In genomic region chr22:50269573-50270301, GRCh38 we compare ENCODE assay signal across 6 cellular contexts. TPM values are rescaled to one million over a fixed set of nuclear protein-coding genes. Genes with fewer than 3 reads are reported as not detected.
DNase-seq lines count a peak whose midpoint lies in the region; ATAC-seq, FAIRE-seq and TF ChIP-seq lines count a peak whose summit lies in the region.

No MANE protein-coding gene starts in this region.

- no peak overlapping the region for H3K14ac ChIP-seq in neuronal stem cell (ENCODE audit: low read length)

- peaks cover 25 to 26% of the 10 kb centered on the region in 2 donors for H3K4me1 ChIP-seq in neuronal stem cell (ENCODE audit: control insufficient read depth in 2 of 2, insufficient read depth in 1 of 2, low read depth in 1 of 2, low read length in 2 of 2)

- H3K4me3 ChIP-seq in brain microvascular endothelial cell (ENCODE audit: low read depth, low read length) (peak overlapping the region; percentile 43), neuronal stem cell (ENCODE audit: low read length in 2 of 2) (peak overlapping the region; percentile 67 to 71)

- WGBS in neuronal stem cell (ENCODE audit: extremely low coverage in 2 of 2, insufficient read length in 2 of 2, insufficient replicate concordance in 1 of 2), 2 donors = no CpG with 5 or more reads among the region's 56 CpGs

- TF ChIP-seq CTCF in brain microvascular endothelial cell (IDR thresholded peaks at IDR 0.05; ENCODE audit: low read depth, low read length, missing control alignments) = no peak

- H2BK12ac ChIP-seq in neuronal stem cell (ENCODE audit: low read length) = peak overlapping the region; percentile 77

- peak overlapping the region; percentile 69 for H3K4me2 ChIP-seq in neuronal stem cell (ENCODE audit: insufficient read depth, low read length, poor library complexity, severe bottlenecking)

- H3K27me3 ChIP-seq in brain microvascular endothelial cell (replicated peaks) (no peaks in the 10 kb centered on the region), neuronal stem cell (ENCODE audit: control insufficient read depth in 3 of 3, insufficient read depth in 3 of 3, low read depth in 1 of 3, low read length in 3 of 3) (peaks cover 0 to 9% (median 0%) of the 10 kb centered on the region in 3 experiments)

- in situ Hi-C loops in brain microvascular endothelial cell (cut with HindIII; ENCODE audit: low pct_ligation_motif_present, low sequenced_read_pairs) = no loop called here

- no peak for FAIRE-seq in RCC 7860 (lab: Jason Lieb, UNC)

- no peak overlapping the region for H3K9ac ChIP-seq in neuronal stem cell (ENCODE audit: low read depth, low read length, poor library complexity)

- peaks cover 3% of the 10 kb centered on the region for H3K36me3 ChIP-seq in brain microvascular endothelial cell (replicated peaks)
- H3K36me3 ChIP-seq in neuronal stem cell (replicated peaks in 1 of 2; ENCODE audit: control insufficient read depth in 2 of 2, insufficient read depth in 2 of 2, low read length in 2 of 2) = peaks cover 0 to 18% of the 10 kb centered on the region in 2 donors

- no peak overlapping the region for H3K4ac ChIP-seq in neuronal stem cell (ENCODE audit: low read length)

- H3K23ac ChIP-seq in neuronal stem cell (ENCODE audit: low read depth, low read length, poor library complexity) = peak overlapping the region; percentile 59

- peak overlapping the region; percentile 98 for H2AK5ac ChIP-seq in neuronal stem cell (ENCODE audit: low read depth, low read length)

- H4K8ac ChIP-seq in neuronal stem cell (ENCODE audit: low read depth, low read length) = no peak overlapping the region

- H3K18ac ChIP-seq in neuronal stem cell (ENCODE audit: low read length) = peak overlapping the region; percentile 85

- H3K79me1 ChIP-seq in neuronal stem cell (ENCODE audit: low read depth, low read length) = no peaks in the 10 kb centered on the region

- H2AFZ ChIP-seq in neuronal stem cell (ENCODE audit: low read length) = peak overlapping the region; percentile 86

- no peak for ATAC-seq in HG03354 (IDR thresholded peaks at IDR 0.05; ENCODE audit: poor library complexity, severe bottlenecking, unreplicated experiment)

- H4K91ac ChIP-seq in neuronal stem cell (ENCODE audit: low read depth, low read length, poor library complexity) = no peak overlapping the region

- peaks cover 4 to 6% of the 10 kb centered on the region in 2 donors for H3K9me3 ChIP-seq in neuronal stem cell (replicated peaks in 1 of 2; ENCODE audit: control insufficient read depth in 2 of 2, insufficient read depth in 1 of 2, low read depth in 1 of 2, low read length in 2 of 2)

- peak overlapping the region; percentile 87 for H2BK5ac ChIP-seq in neuronal stem cell (ENCODE audit: low read length)

- peak overlapping the region; percentile 13 for H2BK15ac ChIP-seq in neuronal stem cell (ENCODE audit: low read length)

- H3K27ac ChIP-seq in brain microvascular endothelial cell (no peak overlapping the region), neuronal stem cell (replicated peaks; ENCODE audit: low read length) (no peak overlapping the region)

- DNase-seq in DMS114 treated with DMSO at 0.1 percent for 48 hours (lab: John Stamatoyannopoulos, UW; ENCODE audit: unreplicated experiment) (peak; percentile 15), NCI-H226 (peak; percentile 56), brain microvascular endothelial cell (no peak), neuronal stem cell (ENCODE audit: low spot score) (no peak), RCC 7860 (ENCODE audit: low spot score) (no peak)

- H2BK120ac ChIP-seq in neuronal stem cell (ENCODE audit: low read depth, low read length) = no peak overlapping the region

RNA-seq across cellular contexts. Expression of gene MAPK11, which starts 0.4 kb away (rescaled TPM):
- polyA plus RNA-seq in neuronal stem cell (2013, experiment 1 of 2) = 4.0 TPM
- 3.6 TPM for polyA plus RNA-seq in neuronal stem cell (2013, experiment 2 of 2)

RNA-seq across cellular contexts. Expression of gene MAPK12, which starts 8.3 kb away (rescaled TPM):
- polyA plus RNA-seq in neuronal stem cell (2013, experiment 1 of 2) = 28.8 TPM
- polyA plus RNA-seq in neuronal stem cell (2013, experiment 2 of 2) = 28.1 TPM

RNA-seq across cellular contexts. Expression of gene HDAC10, which starts 18.7 kb away (rescaled TPM):
- 20.1 TPM for polyA plus RNA-seq in neuronal stem cell (2013, experiment 1 of 2)
- 18.8 TPM for polyA plus RNA-seq in neuronal stem cell (2013, experiment 2 of 2)

RNA-seq across cellular contexts. Expression of gene TUBGCP6, which starts 24.9 kb away (rescaled TPM):
- polyA plus RNA-seq in neuronal stem cell (2013, experiment 1 of 2) = 12.1 TPM
- polyA plus RNA-seq in neuronal stem cell (2013, experiment 2 of 2) = 12.1 TPM

RNA-seq across cellular contexts. Expression of gene PLXNB2, which starts 37.7 kb away (rescaled TPM):
- 71.0 TPM for polyA plus RNA-seq in neuronal stem cell (2013, experiment 1 of 2)
- 69.8 TPM for polyA plus RNA-seq in neuronal stem cell (2013, experiment 2 of 2)

Comparison
In these comparisons a context has a peak if more than half of its experiments do, and no peak if none do; other contexts are left out.
1. DNase-seq: peak in DMS114 treated with DMSO at 0.1 percent for 48 hours (single experiment) and NCI-H226 (single experiment); none in brain microvascular endothelial cell (single experiment), neuronal stem cell (single experiment) and RCC 7860 (single experiment).